Comparison of ENCODE assay signal across 29 cellular contexts in the genomic region with DNA sequence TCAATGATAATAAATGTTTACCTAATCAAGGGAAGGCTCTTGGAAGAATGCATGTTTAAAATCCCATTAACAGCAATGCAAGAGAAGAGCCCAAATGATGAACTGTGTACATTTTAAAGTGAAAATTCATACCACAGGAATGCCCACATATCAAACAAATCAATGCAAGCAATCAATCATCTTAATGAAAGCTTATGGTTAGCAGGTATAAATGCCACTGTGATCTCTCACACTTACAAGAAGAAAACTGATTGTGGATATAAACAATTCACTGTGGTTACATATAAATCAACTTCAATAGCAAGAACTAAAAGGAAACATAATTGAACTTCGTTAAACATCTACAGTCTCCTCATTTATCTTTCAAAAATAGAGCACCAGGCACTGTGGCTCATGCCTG.
"Had no signal": no experiment of that assay in that cellular context is flagged by ENCODE, and none has a peak within 500 bp of the region (broad histone marks: within the 10 kb centered on the region; RNA-seq: fewer than 3 reads in every experiment).

No MANE protein-coding gene starts in this region.

- H3K9me3 ChIP-seq: left lung, lower lobe of right lung, neutrophil, psoas muscle, stomach, testis, thyroid gland, transverse colon, upper lobe of left lung, vagina had no signal

- H3K36me3 ChIP-seq: left lung, lower lobe of right lung, neural progenitor cell, neutrophil, right atrium auricular region, stomach, thyroid gland, transverse colon, upper lobe of left lung, vagina had no signal

- H3K4me1 ChIP-seq: left lung, lower lobe of right lung, neural progenitor cell, parathyroid adenoma, psoas muscle, right atrium auricular region, stomach, testis, thyroid gland, transverse colon, upper lobe of left lung, vagina had no signal

- DNase-seq: hypothalamus; immature natural killer cell; kidney; left colon; left lung; lower lobe of right lung; mesendoderm; naive B cell; natural killer cell; nephron progenitor cell; occipital lobe; psoas muscle; stimulated activated CD4-positive, alpha-beta T cell treated with anti-CD3 and anti-CD28 coated beads, Interleukin-12 subunit alpha, Interleukin-12 subunit beta, amount 100 ng/mL, for 4 hours; stimulated activated CD4-positive, alpha-beta T cell treated with anti-CD3 and anti-CD28 coated beads, Interleukin-15, amount 100 ng/mL, for 24 hours; stimulated activated CD4-positive, alpha-beta T cell treated with anti-CD3 and anti-CD28 coated beads, Interleukin-2, amount 100 ng/mL, for 24 hours; stimulated activated CD4-positive, alpha-beta T cell treated with anti-CD3 and anti-CD28 coated beads, Interleukin-4, amount 100 ng/mL, for 1 hour; stimulated activated naive B cell treated with anti-CD40 and anti-IgM and Interleukin-4, amounts not matched to agents 10 μg/mL and 1 μg/mL and 100 μg/mL, for 72 hours; stimulated activated naive CD8-positive, alpha-beta T cell treated with anti-CD3 and anti-CD28 coated beads, Interleukin-15, Interleukin-2, amounts not matched to agents 100 U/mL and 50 U/mL, for 24 hours; stomach; testis; thyroid gland; transverse colon; upper lobe of left lung had no signal

- H3K27ac ChIP-seq: left lung, lower lobe of right lung, neural progenitor cell, neutrophil, parathyroid adenoma, psoas muscle, right atrium auricular region, skin epidermis, stomach, testis, thyroid gland, transverse colon, upper lobe of left lung, vagina had no signal

- H2AFZ ChIP-seq: neural progenitor cell, parathyroid adenoma had no signal

- H3K27me3 ChIP-seq: left lung, neural progenitor cell, right atrium auricular region, stomach, testis, thyroid gland, transverse colon, upper lobe of left lung, vagina had no signal

- H3K4me2 ChIP-seq: neural progenitor cell had no signal

- H3K9ac ChIP-seq: neural progenitor cell, parathyroid adenoma had no signal

- H3K4me3 ChIP-seq: left lung, lower lobe of right lung, neural progenitor cell, psoas muscle, right atrium auricular region, skin epidermis, stomach, testis, thyroid gland, transverse colon, upper lobe of left lung, vagina had no signal

- H3K79me2 ChIP-seq: parathyroid adenoma had no signal
